Comparison of ENCODE assay signal across 8 cellular contexts in the genomic region with DNA sequence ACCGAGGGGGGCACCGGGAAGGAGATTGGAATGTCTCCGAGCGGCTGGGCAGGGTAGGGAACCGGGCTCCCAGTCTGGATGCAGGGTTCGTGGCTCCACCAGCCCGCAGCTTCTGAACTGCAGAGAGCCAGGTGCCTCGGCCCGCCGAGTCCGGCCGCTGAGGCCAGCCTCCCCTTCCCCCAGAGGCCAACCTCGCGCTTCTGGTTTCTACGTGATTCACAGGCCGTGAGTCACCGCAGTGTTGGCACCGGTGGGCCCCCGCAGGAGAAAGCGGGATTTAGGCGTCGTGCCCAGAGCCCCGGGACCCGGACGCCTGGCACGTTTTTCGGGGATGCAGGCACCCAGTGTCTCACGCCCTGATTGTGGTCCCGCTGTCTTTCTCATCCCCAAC. TPM values are rescaled to one million over a fixed set of nuclear protein-coding genes. Genes with fewer than 3 reads are reported as not detected.
DNase-seq lines count a peak whose midpoint lies in the region; ATAC-seq and TF ChIP-seq lines count a peak whose summit lies in the region.

No MANE protein-coding gene starts in this region.

- H3K79me2 ChIP-seq in MM.1S (ENCODE audit: low read length) = no peaks in the 10 kb centered on the region

- H3K4me1 Mint-ChIP-seq in CD4-positive, CD25-positive, alpha-beta regulatory T cell = peaks cover 0 to 39% (median 18%) of the 10 kb centered on the region in 4 donors

- H3K27me3 Mint-ChIP-seq in CD4-positive, CD25-positive, alpha-beta regulatory T cell = peaks cover 49% of the 10 kb centered on the region

- H3K4me1 ChIP-seq in CD4-positive, CD25-positive, alpha-beta regulatory T cell (ENCODE audit: control insufficient read depth, insufficient read depth, low read length, poor library complexity, severe bottlenecking) = peaks cover 31% of the 10 kb centered on the region
- H3K4me1 ChIP-seq in MM.1S (ENCODE audit: low read length) = peaks cover 16% of the 10 kb centered on the region

- H3K27ac Mint-ChIP-seq in CD4-positive, CD25-positive, alpha-beta regulatory T cell = peak overlapping the region in 1 of 3 donors; percentile 91

- peak overlapping the region; percentile 96; the same call in 1 of the 2 replicates for H3K4me2 ChIP-seq in MM.1S (ENCODE audit: low read depth, low read length)

- no peak for ATAC-seq in CD4-positive, CD25-positive, alpha-beta regulatory T cell (ENCODE audit: low read depth in 2 of 2)
- ATAC-seq in HG03442 (IDR thresholded peaks at IDR 0.05; ENCODE audit: unreplicated experiment) (no peak), HG02884 (IDR thresholded peaks at IDR 0.05; ENCODE audit: unreplicated experiment) (no peak)

- H3K36me3 ChIP-seq in CD4-positive, CD25-positive, alpha-beta regulatory T cell (ENCODE audit: control insufficient read depth, insufficient read depth, low read length) = no peaks in the 10 kb centered on the region
- no peaks in the 10 kb centered on the region for H3K36me3 ChIP-seq in MM.1S (replicated peaks; ENCODE audit: insufficient read depth, low read length)

- in situ Hi-C loops in KBM-7 (cut with MboI; ENCODE audit: low pct_unique_long_range_greater_than_20kb, low sequenced_read_pairs) = no loop called here

- H3F3A ChIP-seq in MM.1S (ENCODE audit: insufficient read depth, low read length) = no peaks in the 10 kb centered on the region; the same call in 1 of the 2 replicates

- no peak for DNase-seq in CD4-positive, CD25-positive, alpha-beta regulatory T cell
- DNase-seq in MM.1S (no peak), amniotic epithelial cell (ENCODE audit: low read depth) (peak; percentile 68), iPS-NIHi7 (ENCODE audit: extremely low spot score) (peak; percentile 23), KBM-7 (no peak)
- peak; percentile 70 for DNase-seq in stimulated activated CD4-positive, alpha-beta T cell treated with anti-CD3 and anti-CD28 coated beads, Interleukin-15, amount 100 ng/mL, for 24 hours

- H3K9me3 ChIP-seq in CD4-positive, CD25-positive, alpha-beta regulatory T cell (ENCODE audit: control insufficient read depth in 2 of 2, low read length in 2 of 2) = no peaks in the 10 kb centered on the region
- no peaks in the 10 kb centered on the region for H3K9me3 ChIP-seq in MM.1S (replicated peaks; ENCODE audit: insufficient read depth, low read length)

- H3K9me2 ChIP-seq in MM.1S (replicated peaks; ENCODE audit: insufficient read depth, low read length) = no peaks in the 10 kb centered on the region

- H3K4me3 Mint-ChIP-seq in CD4-positive, CD25-positive, alpha-beta regulatory T cell = peak overlapping the region in 3 of 4 donors; percentile 80 to 93 (median 88)

- H3K36me3 Mint-ChIP-seq in CD4-positive, CD25-positive, alpha-beta regulatory T cell = no peaks in the 10 kb centered on the region

- peak overlapping the region; percentile 13 for H3K4me3 ChIP-seq in CD4-positive, CD25-positive, alpha-beta regulatory T cell (ENCODE audit: low read depth, low read length)
- no peak overlapping the region for H3K4me3 ChIP-seq in MM.1S (ENCODE audit: low read length)

- H3K27me3 ChIP-seq in CD4-positive, CD25-positive, alpha-beta regulatory T cell (ENCODE audit: control insufficient read depth, insufficient read depth, low read length) = peaks cover 9% of the 10 kb centered on the region
- H3K27me3 ChIP-seq in MM.1S (replicated peaks; ENCODE audit: insufficient read depth, low read length) = peaks cover 68% of the 10 kb centered on the region

- H3K9me3 Mint-ChIP-seq in CD4-positive, CD25-positive, alpha-beta regulatory T cell = no peaks in the 10 kb centered on the region

- H2AFZ ChIP-seq in MM.1S (ENCODE audit: low read length) = no peak overlapping the region

- TF ChIP-seq CTCF in MM.1S (IDR thresholded peaks at IDR 0.05; ENCODE audit: low read length) = no peak

- H4K20me1 ChIP-seq in MM.1S (ENCODE audit: insufficient read depth, low read length) = no peaks in the 10 kb centered on the region

- no peak overlapping the region for H3K27ac ChIP-seq in CD4-positive, CD25-positive, alpha-beta regulatory T cell (ENCODE audit: insufficient read depth, low read length, poor library complexity, severe bottlenecking)
- no peak overlapping the region for H3K27ac ChIP-seq in MM.1S (ENCODE audit: low read length)

- H3K9ac ChIP-seq in MM.1S (ENCODE audit: low read length) = no peak overlapping the region

RNA-seq across cellular contexts. Expression of gene CRABP2, which starts 0.5 kb away (rescaled TPM):
- total RNA-seq in CD4-positive, CD25-positive, alpha-beta regulatory T cell = 5.1 TPM
- polyA plus RNA-seq in CD4-positive, CD25-positive, alpha-beta regulatory T cell = not detected

RNA-seq across cellular contexts. Expression of gene METTL25B, which starts 23.3 kb away (rescaled TPM):
- 19.0 TPM for total RNA-seq in CD4-positive, CD25-positive, alpha-beta regulatory T cell
- polyA plus RNA-seq in CD4-positive, CD25-positive, alpha-beta regulatory T cell = 1 to 10 TPM; 4.3 to 8.7 (median 7.2) TPM

RNA-seq across cellular contexts. Expression of gene ISG20L2, which starts 23.6 kb away (rescaled TPM):
- total RNA-seq in CD4-positive, CD25-positive, alpha-beta regulatory T cell = 76.7 TPM
- polyA plus RNA-seq in CD4-positive, CD25-positive, alpha-beta regulatory T cell = 10 to 100 TPM; 15.8 to 17.8 (median 17.0) TPM

RNA-seq across cellular contexts. Expression of gene NES, which starts 27.7 kb away (rescaled TPM):
- 0.10 TPM for total RNA-seq in CD4-positive, CD25-positive, alpha-beta regulatory T cell
- not detected for polyA plus RNA-seq in CD4-positive, CD25-positive, alpha-beta regulatory T cell

RNA-seq across cellular contexts. Expression of gene MRPL24, which starts 36.0 kb away (rescaled TPM):
- 18.2 TPM for total RNA-seq in CD4-positive, CD25-positive, alpha-beta regulatory T cell
- polyA plus RNA-seq in CD4-positive, CD25-positive, alpha-beta regulatory T cell = 10 to 100 TPM; 72.5 to 86.4 (median 79.3) TPM

Comparison
In these comparisons a context has a peak if more than half of its experiments do, and no peak if none do; other contexts are left out.
1. DNase-seq: peak in amniotic epithelial cell (single experiment), iPS-NIHi7 (single experiment) and stimulated activated CD4-positive, alpha-beta T cell treated with anti-CD3 and anti-CD28 coated beads, Interleukin-15, amount 100 ng/mL, for 24 hours (single experiment); none in CD4-positive, CD25-positive, alpha-beta regulatory T cell (0 of 3), MM.1S (single experiment) and KBM-7 (single experiment).